1 cellular context compared by ENCODE assay signal in genomic region chrX:110000854-110001701, GRCh38.
TF ChIP-seq lines count a peak whose summit lies in the region.

No MANE protein-coding gene starts in this region.

TF ChIP-seq in K562, 482 proteins besides CTCF, POLR2A, EP300 and RAD21 (continued from another document and continues in another):
- TF ChIP-seq IRF9 (tag; IDR thresholded peaks at IDR 0.05) (peak; percentile 99), CEBPG (CRISPR knock-in tag; IDR thresholded peaks at IDR 0.05) (no peak), CEBPG (tag; conservative IDR thresholded peaks at IDR 0.05 in 1 of 2, IDR thresholded peaks at IDR 0.05 in 1 of 2) (no peak), TEAD4 (IDR thresholded peaks at IDR 0.05; ENCODE audit: low read length) (no peak), TEAD4 (CRISPR knock-in tag; IDR thresholded peaks at IDR 0.05; ENCODE audit: borderline replicate concordance) (no peak), CBX3 (IDR thresholded peaks at IDR 0.05; ENCODE audit: borderline replicate concordance in 1 of 2, low read length in 2 of 2) (no peak), ETS1 (conservative IDR thresholded peaks at IDR 0.05; ENCODE audit: control insufficient read depth, low read depth, low read length) (no peak), PYGO2 (tag; IDR thresholded peaks at IDR 0.05) (peak; percentile 99), SRSF1 (IDR thresholded peaks at IDR 0.05; ENCODE audit: low read depth, low read length) (no peak), SMARCE1 (IDR thresholded peaks at IDR 0.05) (no peak), CREB1 (IDR thresholded peaks at IDR 0.05) (no peak), CREB1 (CRISPR knock-in tag; IDR thresholded peaks at IDR 0.05) (no peak), GABPA (tag; conservative IDR thresholded peaks at IDR 0.05; ENCODE audit: low read depth) (peak; percentile 51), VEZF1 (CRISPR knock-in tag; IDR thresholded peaks at IDR 0.05) (peak; percentile 62; the same call in 1 of the 2 replicates), TAL1 (IDR thresholded peaks at IDR 0.05) (no peak), ZNF232 (CRISPR knock-in tag; IDR thresholded peaks at IDR 0.05) (no peak), SAFB (IDR thresholded peaks at IDR 0.05; ENCODE audit: borderline replicate concordance, low read depth, low read length) (no peak), CGGBP1 (CRISPR knock-in tag; IDR thresholded peaks at IDR 0.05) (0 out of 2 replicates have a peak, but pooled peaks have one; percentile 72), BRD9 (IDR thresholded peaks at IDR 0.05; ENCODE audit: low read depth, partially characterized antibody) (no peak), FIP1L1 (IDR thresholded peaks at IDR 0.05; ENCODE audit: low read depth, low read length, poor library complexity, severe bottlenecking) (no peak), STAT5B (CRISPR knock-in tag; IDR thresholded peaks at IDR 0.05) (peak; percentile 91), ZNF253 (CRISPR knock-in tag; conservative IDR thresholded peaks at IDR 0.05) (0 out of 2 replicates have a peak, but pooled peaks have one; percentile 85), ZSCAN32 (CRISPR knock-in tag; IDR thresholded peaks at IDR 0.05) (peak; percentile 84), BHLHE40 (IDR thresholded peaks at IDR 0.05; ENCODE audit: low read length) (no peak), ZFP36 (IDR thresholded peaks at IDR 0.05; ENCODE audit: low read depth, low read length, partially characterized antibody) (no peak), ZNF197 (CRISPR knock-in tag; IDR thresholded peaks at IDR 0.05; ENCODE audit: low read depth) (peak; percentile 98), RFX7 (CRISPR knock-in tag; IDR thresholded peaks at IDR 0.05) (peak; percentile 92), ZNF316 (IDR thresholded peaks at IDR 0.05) (no peak), TEAD2 (tag; IDR thresholded peaks at IDR 0.05) (peak; percentile 98), FOXP1 (CRISPR knock-in tag; IDR thresholded peaks at IDR 0.05) (no peak), HOXB6 (CRISPR knock-in tag; IDR thresholded peaks at IDR 0.05; ENCODE audit: borderline replicate concordance) (peak; percentile 92), ZC3H4 (CRISPR knock-in tag; IDR thresholded peaks at IDR 0.05; ENCODE audit: borderline replicate concordance) (no peak), ZNF740 (CRISPR knock-in tag; IDR thresholded peaks at IDR 0.05) (no peak), ZNF740 (tag; IDR thresholded peaks at IDR 0.05) (peak in 1 of 2 experiments; percentile 99; a peak in 2 of 4 replicates), ZBTB8A (IDR thresholded peaks at IDR 0.05; ENCODE audit: partially characterized antibody) (no peak), ZNF445 (CRISPR knock-in tag; IDR thresholded peaks at IDR 0.05; ENCODE audit: low read depth) (peak; percentile 91), HES1 (IDR thresholded peaks at IDR 0.05; ENCODE audit: low read depth) (no peak), ZNF717 (CRISPR knock-in tag; IDR thresholded peaks at IDR 0.05) (peak; percentile 89), RBM15 (IDR thresholded peaks at IDR 0.05; ENCODE audit: insufficient read depth, low read length) (no peak), AFF4 (CRISPR knock-in tag; IDR thresholded peaks at IDR 0.05) (no peak), SOX6 (IDR thresholded peaks at IDR 0.05) (peak; percentile 48; the same call in 1 of the 2 replicates), HDAC2 (IDR thresholded peaks at IDR 0.05) (0 out of 2 replicates have a peak, but pooled peaks have one; percentile 28), ZNF696 (CRISPR knock-in tag; conservative IDR thresholded peaks at IDR 0.05) (peak; percentile 87), MCM5 (IDR thresholded peaks at IDR 0.05; ENCODE audit: low read depth) (no peak), NKRF (IDR thresholded peaks at IDR 0.05; ENCODE audit: borderline replicate concordance) (no peak), TFAP4 (CRISPR knock-in tag; IDR thresholded peaks at IDR 0.05; ENCODE audit: borderline replicate concordance) (no peak), HNRNPL (IDR thresholded peaks at IDR 0.05; ENCODE audit: low read depth, low read length) (no peak), ZBTB12 (CRISPR knock-in tag; IDR thresholded peaks at IDR 0.05) (peak; percentile 89), THAP7 (CRISPR knock-in tag; IDR thresholded peaks at IDR 0.05) (peak; percentile 89), THRB (CRISPR knock-in tag; conservative IDR thresholded peaks at IDR 0.05) (peak; percentile 98), MYNN (IDR thresholded peaks at IDR 0.05) (no peak), MYNN (CRISPR knock-in tag; IDR thresholded peaks at IDR 0.05) (no peak), ZKSCAN1 (IDR thresholded peaks at IDR 0.05; ENCODE audit: low read depth, low read length) (no peak), ZBTB43 (CRISPR knock-in tag; IDR thresholded peaks at IDR 0.05) (no peak), POLR2AphosphoS2 (IDR thresholded peaks at IDR 0.05; ENCODE audit: low read length) (no peak)
